17 cellular contexts compared by ENCODE assay signal in genomic region chr19:29029271-29029670, GRCh38.
"Had no signal": no experiment of that assay in that cellular context is flagged by ENCODE, and none has a peak within 500 bp of the region (broad histone marks: within the 10 kb centered on the region; RNA-seq: fewer than 3 reads in every experiment).

No MANE protein-coding gene starts in this region.

- H3K36me3 ChIP-seq: heart left ventricle, neural progenitor cell, ovary had no signal

- H3K4me3 Mint-ChIP-seq: endodermal cell, natural killer cell, neural progenitor cell had no signal

- H3K27ac Mint-ChIP-seq: endodermal cell, natural killer cell, neural progenitor cell, progenitor cell of endocrine pancreas had no signal

- DNase-seq: effector CD4-positive, alpha-beta T cell; endodermal cell; erythroblast; heart left ventricle; hippocampal formation; left colon; natural killer cell; nucleus accumbens; ovary; right cardiac atrium; stimulated activated CD4-positive, alpha-beta T cell treated with anti-CD3 and anti-CD28 coated beads, Interleukin-2, amount 100 ng/mL, for 48 hours; stimulated activated naive CD4-positive, alpha-beta T cell treated with Interleukin-2 at 50 U/mL for 16 hours; trophoblast cell had no signal

- H3K4me3 ChIP-seq: coronary artery, heart left ventricle, neural progenitor cell, ovary, smooth muscle cell had no signal

- H3K27me3 ChIP-seq: heart left ventricle, neural progenitor cell, ovary had no signal

- H3K9ac ChIP-seq: neural progenitor cell had no signal

- H3K36me3 Mint-ChIP-seq: natural killer cell, neural progenitor cell had no signal

- H3K9me3 ChIP-seq: heart left ventricle had no signal

- H3K27ac ChIP-seq: coronary artery, heart left ventricle, neural progenitor cell, ovary had no signal

- H3K4me2 ChIP-seq: neural progenitor cell, smooth muscle cell had no signal

- ATAC-seq: heart left ventricle, left colon, natural killer cell, right cardiac atrium had no signal

- H3K27me3 Mint-ChIP-seq: progenitor cell of endocrine pancreas had no signal

- H3K9me3 Mint-ChIP-seq: natural killer cell, neural progenitor cell had no signal

- H3K4me1 Mint-ChIP-seq: natural killer cell had no signal

- H3K4me1 ChIP-seq: heart left ventricle, neural progenitor cell had no signal

- H2AFZ ChIP-seq: neural progenitor cell had no signal
